Comparison of ENCODE assay signal across 18 cellular contexts in genomic region chr9:27471789-27472585, GRCh38. TPM values are rescaled to one million over a fixed set of nuclear protein-coding genes. Genes with fewer than 3 reads are reported as not detected.
DNase-seq lines count a peak whose midpoint lies in the region; ATAC-seq, FAIRE-seq and TF ChIP-seq lines count a peak whose summit lies in the region.
"Had no signal": no experiment of that assay in that cellular context is flagged by ENCODE, and none has a peak within 500 bp of the region (broad histone marks: within the 10 kb centered on the region; RNA-seq: fewer than 3 reads in every experiment).

No MANE protein-coding gene starts in this region.

- peak overlapping the region; percentile 45 for H3K27ac Mint-ChIP-seq in osteocyte (ENCODE audit: unreplicated experiment)
- H3K27ac Mint-ChIP-seq: HFFc6 had no signal

- H3K4me1 Mint-ChIP-seq in osteocyte (ENCODE audit: unreplicated experiment): peaks cover 53% of the 10 kb centered on the region

- H3K9me3 Mint-ChIP-seq in osteocyte (ENCODE audit: unreplicated experiment): no peaks in the 10 kb centered on the region
- H3K9me3 Mint-ChIP-seq: HFFc6 had no signal

- peaks cover 9% of the 10 kb centered on the region for H3K36me3 Mint-ChIP-seq in osteocyte (ENCODE audit: unreplicated experiment)

- ATAC-seq in esophagus mucosa: no peak
- no peak for ATAC-seq in stimulated activated naive CD8-positive, alpha-beta T cell treated with anti-CD3 and anti-CD28 coated beads, Interleukin-15, Interleukin-2, amounts not matched to agents 100 U/mL and 50 U/mL, for 24 hours

- peak; percentile 55 for FAIRE-seq in endometrium (lab: Jason Lieb, UNC)
- FAIRE-seq: D721Med had no signal

- H3K4me3 Mint-ChIP-seq in osteocyte (ENCODE audit: unreplicated experiment): peak overlapping the region; percentile 8
- H3K4me3 Mint-ChIP-seq: HFFc6 had no signal

- TF ChIP-seq CTCF in osteocyte (IDR thresholded peaks at IDR 0.05): no peak

- peak; percentile 54 for DNase-seq in AG20443 (ENCODE audit: low spot score)
- peak; percentile 54 for DNase-seq in NCI-H446 treated with DMSO at 0.1 percent for 48 hours (lab: John Stamatoyannopoulos, UW)
- no peak for DNase-seq in osteocyte (ENCODE audit: extremely low spot score, unreplicated experiment)
- DNase-seq in Ammon's horn (ENCODE audit: low spot score): no peak
- DNase-seq in activated T-cell treated with anti-CD3 and anti-CD28 coated beads for 4 hours: no peak
- DNase-seq in stimulated activated naive CD8-positive, alpha-beta T cell treated with anti-CD3 and anti-CD28 coated beads, Interleukin-15, Interleukin-2, amounts not matched to agents 100 U/mL and 50 U/mL, for 24 hours: no peak
- DNase-seq: activated CD4-positive, alpha-beta T cell treated with anti-CD3 and anti-CD28 coated beads, Interleukin-2, amount 50 U/mL, for 4 hours; HFFc6; MM.1S; NCI-H2227 treated with DMSO at 0.1 percent for 48 hours; stimulated activated CD4-positive, alpha-beta T cell treated with anti-CD3 and anti-CD28 coated beads, Interleukin-12 subunit alpha, Interleukin-12 subunit beta, amount 100 ng/mL, for 4 hours had no signal

- H3K27me3 Mint-ChIP-seq in osteocyte (ENCODE audit: unreplicated experiment): peaks cover 5% of the 10 kb centered on the region

RNA-seq across cellular contexts. Expression of gene IFNK, which starts 52.1 kb away (rescaled TPM):
- total RNA-seq in osteocyte (not detected in 2 replicates), esophagus mucosa (not detected)
- total RNA-seq: cardiac muscle cell; HFFc6; HT-29; lower leg skin; T-helper 2 cell treated with Interferon-gamma antibody and Interleukin-4, amounts not matched to agents 100 ng/mL and 5 ng/mL, for 36 hours had no signal

RNA-seq across cellular contexts. Expression of gene MOB3B, which starts 57.6 kb away (rescaled TPM):
- 7.5 and 7.6 TPM in 2 replicates for total RNA-seq in osteocyte
- 3.7 TPM for total RNA-seq in esophagus mucosa
- total RNA-seq: HFFc6 had no signal

Comparison
In these comparisons a context has a peak if more than half of its experiments do, and no peak if none do; other contexts are left out.
1. DNase-seq: peak in AG20443 (single experiment) and NCI-H446 treated with DMSO at 0.1 percent for 48 hours (single experiment); none in osteocyte (single experiment), Ammon's horn (single experiment), activated T-cell treated with anti-CD3 and anti-CD28 coated beads for 4 hours (single experiment) and stimulated activated naive CD8-positive, alpha-beta T cell treated with anti-CD3 and anti-CD28 coated beads, Interleukin-15, Interleukin-2, amounts not matched to agents 100 U/mL and 50 U/mL, for 24 hours (single experiment).